18 cellular contexts compared by ENCODE assay signal in the genomic region with DNA sequence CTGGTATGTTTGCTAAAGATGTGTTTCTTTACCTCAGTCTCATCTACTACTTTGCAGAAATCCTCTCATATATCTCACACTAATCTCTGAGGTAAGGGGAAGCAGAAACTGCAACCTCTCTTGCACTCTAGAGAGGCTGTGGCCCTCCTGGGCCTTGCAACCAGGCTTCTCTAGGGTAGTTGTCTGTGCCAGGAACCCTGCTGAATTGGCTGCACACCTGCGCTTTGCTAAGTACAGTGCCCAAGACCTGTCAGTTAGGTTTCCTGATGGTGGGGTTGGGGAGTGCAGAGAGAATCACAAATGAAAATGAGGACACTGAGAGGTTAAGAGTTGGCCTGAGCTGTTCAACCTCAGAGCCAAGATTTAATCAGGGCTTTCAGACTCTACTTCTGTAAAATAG.
A peak's percentile ranks its signal among the peaks of the same experiment; 100 is the strongest.
DNase-seq lines count a peak whose midpoint lies in the region; ATAC-seq and TF ChIP-seq lines count a peak whose summit lies in the region.
"Had no signal": no experiment of that assay in that cellular context is flagged by ENCODE, and none has a peak within 500 bp of the region (broad histone marks: within the 10 kb centered on the region; RNA-seq: fewer than 3 reads in every experiment).

No MANE protein-coding gene starts in this region.

- WGBS in sigmoid colon, 2 donors: 47 to 60% methylated on average over 1 of the region's 1 CpG

- POLR2A ChIA-PET in WTC11 (lab: Charles Lee): no interaction called here

- TF ChIP-seq POLR2A in sigmoid colon (IDR thresholded peaks at IDR 0.05): no peak

- H3K4me3 ChIP-seq in sigmoid colon (no peak overlapping the region), WERI-Rb-1 (ENCODE audit: low read depth, low read length) (no peak overlapping the region)
- H3K4me3 ChIP-seq: SJSA1 had no signal

- intact Hi-C loops in sigmoid colon (cut with DNase I): no loop called here

- H3K27ac ChIP-seq in sigmoid colon (no peak overlapping the region), WERI-Rb-1 (no peak overlapping the region)
- H3K27ac ChIP-seq: SJSA1 had no signal

- no peak for TF ChIP-seq EP300 in sigmoid colon (IDR thresholded peaks at IDR 0.05)

- H3K4me3 Mint-ChIP-seq in endothelial cell (ENCODE audit: unreplicated experiment): no peak overlapping the region
- H3K4me3 Mint-ChIP-seq in WTC11: no peak overlapping the region

- H3K9me3 ChIP-seq in sigmoid colon (no peaks in the 10 kb centered on the region), WERI-Rb-1 (ENCODE audit: severe bottlenecking) (no peaks in the 10 kb centered on the region)
- H3K9me3 ChIP-seq: SJSA1 had no signal

- in situ Hi-C loops in G401 (cut with HindIII; ENCODE audit: low sequenced_read_pairs): no loop called here

- peak; percentile 15 for DNase-seq in activated CD8-positive, alpha-beta memory T cell treated with anti-CD3 and anti-CD28 coated beads for 24 hours
- no peak for DNase-seq in activated CD8-positive, alpha-beta memory T cell treated with anti-CD3 and anti-CD28 coated beads, Interleukin-2, amount 50 U/mL, for 4 hours
- DNase-seq in G401 (ENCODE audit: low spot score) (peak; percentile 23), endothelial cell (ENCODE audit: low spot score) (no peak), sigmoid colon (peak; percentile 7), WTC11 (ENCODE audit: low spot score) (no peak), WERI-Rb-1 (no peak)
- DNase-seq: DMS153; DND-41; NCI-H1092; NCI-H1417 treated with DMSO at 0.1 percent for 48 hours; NCI-H1694 treated with DMSO at 0.1 percent for 48 hours; NCI-H226; NCI-H510A; NK-92 treated with Interleukin-12 subunit alpha and Interleukin-12 subunit beta, amount 100 ng/mL, for 24 hours; PC-3 had no signal

- H3K9me3 Mint-ChIP-seq in endothelial cell (ENCODE audit: unreplicated experiment) (no peaks in the 10 kb centered on the region), WTC11 (peaks cover 7% of the 10 kb centered on the region)

- H3K4me1 Mint-ChIP-seq in endothelial cell (ENCODE audit: unreplicated experiment): no peaks in the 10 kb centered on the region
- 0 out of 2 replicates have a peak, but pooled peaks cover 3% of the 10 kb centered on the region for H3K4me1 Mint-ChIP-seq in WTC11

- no peaks in the 10 kb centered on the region for H3K27me3 ChIP-seq in sigmoid colon
- H3K27me3 ChIP-seq in WERI-Rb-1 (ENCODE audit: insufficient read depth, low read depth, severe bottlenecking): no peaks in the 10 kb centered on the region
- H3K27me3 ChIP-seq: SJSA1 had no signal

- H3K36me3 Mint-ChIP-seq in endothelial cell (ENCODE audit: low read depth, unreplicated experiment) (peaks cover 13% of the 10 kb centered on the region), WTC11 (peaks cover 8% of the 10 kb centered on the region)

- CTCF ChIA-PET in WTC11 (lab: Charles Lee): interaction anchor here (0.6 kb wide), 1 partner anchor 23 kb away, joined by 3 read pairs; no protein-coding TSS in a partner anchor

- no peak for TF ChIP-seq CTCF in endothelial cell (IDR thresholded peaks at IDR 0.05; ENCODE audit: unreplicated experiment)
- TF ChIP-seq CTCF in sigmoid colon (IDR thresholded peaks at IDR 0.05): no peak
- no peak for TF ChIP-seq CTCF in WTC11 (IDR thresholded peaks at IDR 0.05)
- no peak for TF ChIP-seq CTCF in WERI-Rb-1 (IDR thresholded peaks at IDR 0.05; ENCODE audit: low read depth, low read length)

- no peaks in the 10 kb centered on the region for H3K36me3 ChIP-seq in sigmoid colon
- H3K36me3 ChIP-seq in WERI-Rb-1: no peaks in the 10 kb centered on the region
- H3K36me3 ChIP-seq: SJSA1 had no signal

- H3K27me3 Mint-ChIP-seq in endothelial cell (ENCODE audit: unreplicated experiment) (peaks cover 3% of the 10 kb centered on the region), WTC11 (ENCODE audit: low read depth) (peaks cover 2% of the 10 kb centered on the region; the same call in 1 of the 2 replicates)

- ATAC-seq in WTC11 (no peak), GM18511 (IDR thresholded peaks at IDR 0.05; ENCODE audit: unreplicated experiment) (no peak)
- ATAC-seq: PC-3 had no signal

- H3K27ac Mint-ChIP-seq in endothelial cell (ENCODE audit: unreplicated experiment) (peak overlapping the region; percentile 67), WTC11 (no peak overlapping the region)

- no peaks in the 10 kb centered on the region for H3K4me1 ChIP-seq in sigmoid colon
- H3K4me1 ChIP-seq: SJSA1 had no signal

TF ChIP-seq in WTC11, 78 proteins besides CTCF, POLR2A, EP300 and RAD21:
- TF ChIP-seq RELA (CRISPR knock-in tag; IDR thresholded peaks at IDR 0.05; ENCODE audit: borderline replicate concordance): no peak
- TF ChIP-seq ELF4 (CRISPR knock-in tag; IDR thresholded peaks at IDR 0.05; ENCODE audit: low read depth): no peak
- no peak for TF ChIP-seq MYBL2 (CRISPR knock-in tag; IDR thresholded peaks at IDR 0.05)
- no peak for TF ChIP-seq SOX15 (CRISPR knock-in tag; IDR thresholded peaks at IDR 0.05)
- no peak for TF ChIP-seq ZBTB21 (CRISPR knock-in tag; IDR thresholded peaks at IDR 0.05; ENCODE audit: borderline replicate concordance)
- TF ChIP-seq, protein P1, sequence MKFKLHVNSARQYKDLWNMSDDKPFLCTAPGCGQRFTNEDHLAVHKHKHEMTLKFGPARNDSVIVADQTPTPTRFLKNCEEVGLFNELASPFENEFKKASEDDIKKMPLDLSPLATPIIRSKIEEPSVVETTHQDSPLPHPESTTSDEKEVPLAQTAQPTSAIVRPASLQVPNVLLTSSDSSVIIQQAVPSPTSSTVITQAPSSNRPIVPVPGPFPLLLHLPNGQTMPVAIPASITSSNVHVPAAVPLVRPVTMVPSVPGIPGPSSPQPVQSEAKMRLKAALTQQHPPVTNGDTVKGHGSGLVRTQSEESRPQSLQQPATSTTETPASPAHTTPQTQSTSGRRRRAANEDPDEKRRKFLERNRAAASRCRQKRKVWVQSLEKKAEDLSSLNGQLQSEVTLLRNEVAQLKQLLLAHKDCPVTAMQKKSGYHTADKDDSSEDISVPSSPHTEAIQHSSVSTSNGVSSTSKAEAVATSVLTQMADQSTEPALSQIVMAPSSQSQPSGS (CRISPR knock-in tag; IDR thresholded peaks at IDR 0.05; ENCODE audit: borderline replicate concordance, low read depth): no peak
- TF ChIP-seq, protein P2, sequence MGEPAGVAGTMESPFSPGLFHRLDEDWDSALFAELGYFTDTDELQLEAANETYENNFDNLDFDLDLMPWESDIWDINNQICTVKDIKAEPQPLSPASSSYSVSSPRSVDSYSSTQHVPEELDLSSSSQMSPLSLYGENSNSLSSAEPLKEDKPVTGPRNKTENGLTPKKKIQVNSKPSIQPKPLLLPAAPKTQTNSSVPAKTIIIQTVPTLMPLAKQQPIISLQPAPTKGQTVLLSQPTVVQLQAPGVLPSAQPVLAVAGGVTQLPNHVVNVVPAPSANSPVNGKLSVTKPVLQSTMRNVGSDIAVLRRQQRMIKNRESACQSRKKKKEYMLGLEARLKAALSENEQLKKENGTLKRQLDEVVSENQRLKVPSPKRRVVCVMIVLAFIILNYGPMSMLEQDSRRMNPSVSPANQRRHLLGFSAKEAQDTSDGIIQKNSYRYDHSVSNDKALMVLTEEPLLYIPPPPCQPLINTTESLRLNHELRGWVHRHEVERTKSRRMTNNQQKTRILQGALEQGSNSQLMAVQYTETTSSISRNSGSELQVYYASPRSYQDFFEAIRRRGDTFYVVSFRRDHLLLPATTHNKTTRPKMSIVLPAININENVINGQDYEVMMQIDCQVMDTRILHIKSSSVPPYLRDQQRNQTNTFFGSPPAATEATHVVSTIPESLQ (CRISPR knock-in tag; IDR thresholded peaks at IDR 0.05): no peak
- no peak for TF ChIP-seq NFE2L1 (CRISPR knock-in tag; IDR thresholded peaks at IDR 0.05)
- TF ChIP-seq, protein P3, sequence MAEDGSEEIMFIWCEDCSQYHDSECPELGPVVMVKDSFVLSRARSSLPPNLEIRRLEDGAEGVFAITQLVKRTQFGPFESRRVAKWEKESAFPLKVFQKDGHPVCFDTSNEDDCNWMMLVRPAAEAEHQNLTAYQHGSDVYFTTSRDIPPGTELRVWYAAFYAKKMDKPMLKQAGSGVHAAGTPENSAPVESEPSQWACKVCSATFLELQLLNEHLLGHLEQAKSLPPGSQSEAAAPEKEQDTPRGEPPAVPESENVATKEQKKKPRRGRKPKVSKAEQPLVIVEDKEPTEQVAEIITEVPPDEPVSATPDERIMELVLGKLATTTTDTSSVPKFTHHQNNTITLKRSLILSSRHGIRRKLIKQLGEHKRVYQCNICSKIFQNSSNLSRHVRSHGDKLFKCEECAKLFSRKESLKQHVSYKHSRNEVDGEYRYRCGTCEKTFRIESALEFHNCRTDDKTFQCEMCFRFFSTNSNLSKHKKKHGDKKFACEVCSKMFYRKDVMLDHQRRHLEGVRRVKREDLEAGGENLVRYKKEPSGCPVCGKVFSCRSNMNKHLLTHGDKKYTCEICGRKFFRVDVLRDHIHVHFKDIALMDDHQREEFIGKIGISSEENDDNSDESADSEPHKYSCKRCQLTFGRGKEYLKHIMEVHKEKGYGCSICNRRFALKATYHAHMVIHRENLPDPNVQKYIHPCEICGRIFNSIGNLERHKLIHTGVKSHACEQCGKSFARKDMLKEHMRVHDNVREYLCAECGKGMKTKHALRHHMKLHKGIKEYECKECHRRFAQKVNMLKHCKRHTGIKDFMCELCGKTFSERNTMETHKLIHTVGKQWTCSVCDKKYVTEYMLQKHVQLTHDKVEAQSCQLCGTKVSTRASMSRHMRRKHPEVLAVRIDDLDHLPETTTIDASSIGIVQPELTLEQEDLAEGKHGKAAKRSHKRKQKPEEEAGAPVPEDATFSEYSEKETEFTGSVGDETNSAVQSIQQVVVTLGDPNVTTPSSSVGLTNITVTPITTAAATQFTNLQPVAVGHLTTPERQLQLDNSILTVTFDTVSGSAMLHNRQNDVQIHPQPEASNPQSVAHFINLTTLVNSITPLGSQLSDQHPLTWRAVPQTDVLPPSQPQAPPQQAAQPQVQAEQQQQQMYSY (CRISPR knock-in tag; IDR thresholded peaks at IDR 0.05): no peak
- TF ChIP-seq MXD4 (CRISPR knock-in tag; IDR thresholded peaks at IDR 0.05; ENCODE audit: borderline replicate concordance): no peak
- no peak for TF ChIP-seq ZNF416 (CRISPR knock-in tag; IDR thresholded peaks at IDR 0.05)

Comparison
In these comparisons a context has a peak if more than half of its experiments do, and no peak if none do; other contexts are left out.
1. DNase-seq: peak in activated CD8-positive, alpha-beta memory T cell treated with anti-CD3 and anti-CD28 coated beads for 24 hours (single experiment), G401 (single experiment) and sigmoid colon (single experiment); none in activated CD8-positive, alpha-beta memory T cell treated with anti-CD3 and anti-CD28 coated beads, Interleukin-2, amount 50 U/mL, for 4 hours (single experiment), endothelial cell (single experiment), WTC11 (single experiment) and WERI-Rb-1 (single experiment).